Comparison of ENCODE assay signal across 7 cellular contexts in genomic region chr1:30949487-30949838, GRCh38. TPM values are rescaled to one million over a fixed set of nuclear protein-coding genes. Genes with fewer than 3 reads are reported as not detected.
DNase-seq lines count a peak whose midpoint lies in the region; ATAC-seq and TF ChIP-seq lines count a peak whose summit lies in the region.
"Not testable (repeated sequence)": the region's sequence is repeated elsewhere in the genome, so short reads cannot be mapped to it uniquely, and the experiment has no call there.
"Had no signal": no experiment of that assay in that cellular context is flagged by ENCODE, and none has a peak within 500 bp of the region (broad histone marks: within the 10 kb centered on the region; RNA-seq: fewer than 3 reads in every experiment).

No MANE protein-coding gene starts in this region.

- peaks cover 15% of the 10 kb centered on the region for H3K79me2 ChIP-seq in OCI-LY3 (ENCODE audit: low read length)

- not testable (repeated sequence) for H3K4me2 ChIP-seq in OCI-LY3 (ENCODE audit: low read length)

- H3K36me3 Mint-ChIP-seq in activated CD8-positive, alpha-beta T cell treated with anti-CD3 and anti-CD28 coated beads for 36 hours (ENCODE audit: low read depth), result peaks cover 66% of the 10 kb centered on the region
- peaks cover 74% of the 10 kb centered on the region for H3K36me3 Mint-ChIP-seq in activated naive CD8-positive, alpha-beta T cell treated with anti-CD3 and anti-CD28 coated beads, Interleukin-2, amount 50 U/mL, for 24 hours (ENCODE audit: low read depth)
- H3K36me3 Mint-ChIP-seq in stimulated activated naive B cell treated with anti-CD40 and anti-IgM and Interleukin-4, amounts not matched to agents 10 μg/mL and 1 μg/mL and 100 μg/mL, for 72 hours, result peaks cover 43 to 63% of the 10 kb centered on the region in 2 donors

- H2AFZ ChIP-seq in OCI-LY3 (ENCODE audit: low read depth, low read length), result not testable (repeated sequence)

- H3K27me3 Mint-ChIP-seq in activated CD8-positive, alpha-beta T cell treated with anti-CD3 and anti-CD28 coated beads for 36 hours; activated naive CD8-positive, alpha-beta T cell treated with anti-CD3 and anti-CD28 coated beads, Interleukin-2, amount 50 U/mL, for 24 hours; stimulated activated naive B cell treated with anti-CD40 and anti-IgM and Interleukin-4, amounts not matched to agents 10 μg/mL and 1 μg/mL and 100 μg/mL, for 72 hours: not testable (repeated sequence)

- H3K9me3 ChIP-seq in OCI-LY3 (ENCODE audit: insufficient read depth, low read length); right cardiac atrium (ENCODE audit: control insufficient read depth, low read length); left lung: not testable (repeated sequence)

- not testable (repeated sequence) for H3K4me3 ChIP-seq in OCI-LY3 (ENCODE audit: low read length); right cardiac atrium (ENCODE audit: low read length); left lung

- CTCF ChIA-PET in activated CD8-positive, alpha-beta T cell treated with anti-CD3 and anti-CD28 coated beads for 36 hours (lab: Charles Lee), result not testable (repeated sequence)

- peaks cover 23% of the 10 kb centered on the region for H3K4me1 Mint-ChIP-seq in activated CD8-positive, alpha-beta T cell treated with anti-CD3 and anti-CD28 coated beads for 36 hours (ENCODE audit: low read depth)
- not testable (repeated sequence) for H3K4me1 Mint-ChIP-seq in activated naive CD8-positive, alpha-beta T cell treated with anti-CD3 and anti-CD28 coated beads, Interleukin-2, amount 50 U/mL, for 24 hours
- H3K4me1 Mint-ChIP-seq in stimulated activated naive B cell treated with anti-CD40 and anti-IgM and Interleukin-4, amounts not matched to agents 10 μg/mL and 1 μg/mL and 100 μg/mL, for 72 hours, result peaks cover 10 to 18% of the 10 kb centered on the region in 2 donors

- H3K9ac ChIP-seq in OCI-LY3 (ENCODE audit: low read length), result not testable (repeated sequence)

- 100% methylated on average over 1 of the region's 1 CpG for WGBS in right cardiac atrium

- peaks cover 16% of the 10 kb centered on the region for H3K4me1 ChIP-seq in OCI-LY3 (ENCODE audit: low read length)
- H3K4me1 ChIP-seq in right cardiac atrium (ENCODE audit: control insufficient read depth, insufficient read depth, low read length); left lung: not testable (repeated sequence)

- H4K20me1 ChIP-seq in OCI-LY3 (ENCODE audit: insufficient read depth, low read length), result peaks cover 12% of the 10 kb centered on the region

- POLR2A ChIA-PET in activated CD8-positive, alpha-beta T cell treated with anti-CD3 and anti-CD28 coated beads for 36 hours (lab: Charles Lee), result not testable (repeated sequence)

- H3K27ac ChIP-seq in OCI-LY3 (ENCODE audit: low read length), result peak overlapping the region; percentile 34
- not testable (repeated sequence) for H3K27ac ChIP-seq in right cardiac atrium (ENCODE audit: low read length); left lung

- not testable (repeated sequence) for DNase-seq in activated CD8-positive, alpha-beta T cell treated with anti-CD3 and anti-CD28 coated beads for 36 hours; activated naive CD8-positive, alpha-beta T cell treated with anti-CD3 and anti-CD28 coated beads, Interleukin-2, amount 50 U/mL, for 24 hours; right cardiac atrium; left lung; stimulated activated naive B cell treated with anti-CD40 and anti-IgM and Interleukin-4, amounts not matched to agents 10 μg/mL and 1 μg/mL and 100 μg/mL, for 72 hours

- ATAC-seq in activated CD8-positive, alpha-beta T cell treated with anti-CD3 and anti-CD28 coated beads for 36 hours, result not testable (repeated sequence)
- peak; percentile 43 for ATAC-seq in activated naive CD8-positive, alpha-beta T cell treated with anti-CD3 and anti-CD28 coated beads, Interleukin-2, amount 50 U/mL, for 24 hours
- ATAC-seq in right cardiac atrium (peak; percentile 25 to 54), left lung (peak; percentile 12)
- peak; percentile 54 to 67 for ATAC-seq in stimulated activated naive B cell treated with anti-CD40 and anti-IgM and Interleukin-4, amounts not matched to agents 10 μg/mL and 1 μg/mL and 100 μg/mL, for 72 hours (replicated peaks)

- peaks cover 55% of the 10 kb centered on the region for H3K36me3 ChIP-seq in OCI-LY3 (replicated peaks; ENCODE audit: low read depth, low read length)
- peaks cover 0 to 95% of the 10 kb centered on the region in 2 donors for H3K36me3 ChIP-seq in left lung

- H3K27me3 ChIP-seq in OCI-LY3 (ENCODE audit: low read depth, low read length); right cardiac atrium (ENCODE audit: control insufficient read depth, insufficient read depth); left lung: not testable (repeated sequence)

- intact Hi-C loops in activated CD8-positive, alpha-beta T cell treated with anti-CD3 and anti-CD28 coated beads for 36 hours (cut with micrococcal nuclease); right cardiac atrium (cut with DNase I); left lung (cut with DNase I): not testable (repeated sequence)

- not testable (repeated sequence) for H3K9me3 Mint-ChIP-seq in activated CD8-positive, alpha-beta T cell treated with anti-CD3 and anti-CD28 coated beads for 36 hours; activated naive CD8-positive, alpha-beta T cell treated with anti-CD3 and anti-CD28 coated beads, Interleukin-2, amount 50 U/mL, for 24 hours; stimulated activated naive B cell treated with anti-CD40 and anti-IgM and Interleukin-4, amounts not matched to agents 10 μg/mL and 1 μg/mL and 100 μg/mL, for 72 hours

- TF ChIP-seq CTCF in OCI-LY3 (IDR thresholded peaks at IDR 0.05; ENCODE audit: low read depth, low read length); activated CD8-positive, alpha-beta T cell treated with anti-CD3 and anti-CD28 coated beads for 36 hours (IDR thresholded peaks at IDR 0.05); left lung (IDR thresholded peaks at IDR 0.05): not testable (repeated sequence)

- H3K4me3 Mint-ChIP-seq in activated CD8-positive, alpha-beta T cell treated with anti-CD3 and anti-CD28 coated beads for 36 hours; activated naive CD8-positive, alpha-beta T cell treated with anti-CD3 and anti-CD28 coated beads, Interleukin-2, amount 50 U/mL, for 24 hours; stimulated activated naive B cell treated with anti-CD40 and anti-IgM and Interleukin-4, amounts not matched to agents 10 μg/mL and 1 μg/mL and 100 μg/mL, for 72 hours: not testable (repeated sequence)

- peak overlapping the region; percentile 46 for H3K27ac Mint-ChIP-seq in activated CD8-positive, alpha-beta T cell treated with anti-CD3 and anti-CD28 coated beads for 36 hours
- H3K27ac Mint-ChIP-seq in activated naive CD8-positive, alpha-beta T cell treated with anti-CD3 and anti-CD28 coated beads, Interleukin-2, amount 50 U/mL, for 24 hours, result not testable (repeated sequence)
- H3K27ac Mint-ChIP-seq in stimulated activated naive B cell treated with anti-CD40 and anti-IgM and Interleukin-4, amounts not matched to agents 10 μg/mL and 1 μg/mL and 100 μg/mL, for 72 hours, result peak overlapping the region; percentile 77

RNA-seq across cellular contexts. Expression of gene SDC3, which starts 40.9 kb away (rescaled TPM):
- under 1 TPM; 0.04 to 0.14 TPM for total RNA-seq in activated CD8-positive, alpha-beta T cell treated with anti-CD3 and anti-CD28 coated beads for 36 hours
- total RNA-seq in right cardiac atrium (10 to 100 TPM; 33.2 to 39.5 (median 38.5) TPM), left lung (10 to 100 TPM; 48.2 to 65.2 TPM)
- polyA plus RNA-seq in right cardiac atrium, result 40.9 TPM
- polyA plus RNA-seq: CD4-positive, alpha-beta memory T cell had no signal

Comparison
In these comparisons a context has a peak if more than half of its experiments do, and no peak if none do; other contexts are left out.
1. RNA of gene SDC3, which starts 40.9 kb away (total RNA-seq): 48.2 to 65.2 TPM in left lung and 33.2 to 39.5 TPM in right cardiac atrium; 0.04 to 0.14 TPM in activated CD8-positive, alpha-beta T cell treated with anti-CD3 and anti-CD28 coated beads for 36 hours; every median in the first group is over 10 times any median in the second.